In genomic region chr2:71806432-71806831, GRCh38 we compare ENCODE assay signal across 17 cellular contexts.
DNase-seq lines count a peak whose midpoint lies in the region; ATAC-seq and TF ChIP-seq lines count a peak whose summit lies in the region.
"Had no signal": no experiment of that assay in that cellular context is flagged by ENCODE, and none has a peak within 500 bp of the region (broad histone marks: within the 10 kb centered on the region; RNA-seq: fewer than 3 reads in every experiment).

No MANE protein-coding gene starts in this region.

- H3K27me3 ChIP-seq in SK-N-SH (ENCODE audit: insufficient read depth): no peaks in the 10 kb centered on the region

- POLR2A ChIA-PET in SK-N-SH (lab: Yijun Ruan, JAX): no interaction called here

- TF ChIP-seq RAD21 in SK-N-SH (IDR thresholded peaks at IDR 0.05; ENCODE audit: low read length): no peak

- no peak for TF ChIP-seq EP300 in SK-N-SH (IDR thresholded peaks at IDR 0.05; ENCODE audit: borderline replicate concordance in 1 of 2, low read depth in 1 of 2, low read length in 1 of 2)

- peak; percentile 57 for ATAC-seq in HG02852 (IDR thresholded peaks at IDR 0.05; ENCODE audit: unreplicated experiment)
- no peak for ATAC-seq in GM21526 (IDR thresholded peaks at IDR 0.05; ENCODE audit: low FRiP score, unreplicated experiment)
- ATAC-seq: CD8-positive, alpha-beta T cell; HCT116 had no signal

- H2AFZ ChIP-seq in SK-N-SH (ENCODE audit: low read depth): no peak overlapping the region

- no peaks in the 10 kb centered on the region for H3K79me2 ChIP-seq in SK-N-SH (ENCODE audit: insufficient read depth)

- H3K9me3 ChIP-seq in SK-N-SH: no peaks in the 10 kb centered on the region

- peak; percentile 10 for DNase-seq in activated CD8-positive, alpha-beta memory T cell treated with anti-CD3 and anti-CD28 coated beads, Interleukin-2, amount 50 U/mL, for 48 hours
- DNase-seq in activated CD8-positive, alpha-beta memory T cell treated with anti-CD3 and anti-CD28 coated beads, Interleukin-2, amount 50 U/mL, for 4 hours: no peak
- peak; percentile 35 for DNase-seq in islet precursor cell
- no peak for DNase-seq in caudate nucleus (lab: John Stamatoyannopoulos, UW)
- no peak for DNase-seq in T-helper 2 cell treated with Interferon-gamma antibody and Interleukin-4, amounts not matched to agents 5 μg/mL and 100 μg/mL, for 36 hours (ENCODE audit: low spot score)
- no peak for DNase-seq in SK-N-SH
- DNase-seq: COR-L47, DND-41, GDM1, KG1 had no signal

- no peaks in the 10 kb centered on the region for H3K9me2 ChIP-seq in SK-N-SH

- H3K4me3 ChIP-seq in SK-N-SH (ENCODE audit: low read depth in 2 of 2, low read length in 1 of 2): no peak overlapping the region

- no peaks in the 10 kb centered on the region for H4K20me1 ChIP-seq in SK-N-SH (ENCODE audit: insufficient read depth)

- no peaks in the 10 kb centered on the region for H3K4me1 Mint-ChIP-seq in T-helper 2 cell treated with Interferon-gamma antibody and Interleukin-4, amounts not matched to agents 5 μg/mL and 100 μg/mL, for 36 hours (ENCODE audit: low read depth)
- H3K4me1 Mint-ChIP-seq: CD14-positive monocyte, IgD-negative memory B cell had no signal

- no peaks in the 10 kb centered on the region for H3F3A ChIP-seq in SK-N-SH (replicated peaks; ENCODE audit: insufficient read depth)

- no peaks in the 10 kb centered on the region for H3K9me3 Mint-ChIP-seq in T-helper 2 cell treated with Interferon-gamma antibody and Interleukin-4, amounts not matched to agents 5 μg/mL and 100 μg/mL, for 36 hours
- H3K9me3 Mint-ChIP-seq: CD8-positive, alpha-beta T cell; IgD-negative memory B cell had no signal

- no peaks in the 10 kb centered on the region; a peak in 1 of 4 replicates for H3K4me1 ChIP-seq in SK-N-SH (ENCODE audit: control insufficient read depth in 1 of 2, insufficient read depth in 2 of 2, low read depth in 1 of 2, low read length in 1 of 2)

- no peaks in the 10 kb centered on the region for H3K36me3 Mint-ChIP-seq in T-helper 2 cell treated with Interferon-gamma antibody and Interleukin-4, amounts not matched to agents 5 μg/mL and 100 μg/mL, for 36 hours (ENCODE audit: low read depth)
- H3K36me3 Mint-ChIP-seq: CD14-positive monocyte; CD8-positive, alpha-beta T cell; IgD-negative memory B cell had no signal

- CTCF ChIA-PET in SK-N-SH (lab: Yijun Ruan, JAX): interaction anchor here (1.1 to 1.2 kb wide), 2 partner anchors 296 to 344 kb away, joined by 3 to 4 read pairs; no protein-coding TSS in a partner anchor

- H3K36me3 ChIP-seq in SK-N-SH (replicated peaks in 1 of 2; ENCODE audit: control insufficient read depth in 1 of 2, insufficient read depth in 2 of 2, low read length in 1 of 2): no peaks in the 10 kb centered on the region

- H3K27me3 Mint-ChIP-seq in T-helper 2 cell treated with Interferon-gamma antibody and Interleukin-4, amounts not matched to agents 5 μg/mL and 100 μg/mL, for 36 hours (ENCODE audit: low read depth): no peaks in the 10 kb centered on the region

- H3K27ac ChIP-seq in caudate nucleus (ENCODE audit: low read depth, low read length): no peak overlapping the region
- H3K27ac ChIP-seq in SK-N-SH (ENCODE audit: low read depth in 2 of 2, low read length in 1 of 2): no peak overlapping the region
- H3K27ac ChIP-seq: 22Rv1 had no signal

- WGBS in SK-N-SH (ENCODE audit: low lambda C conversion rate): 34% methylated on average over 3 of the region's 3 CpGs

- H3K4me2 ChIP-seq in SK-N-SH: no peak overlapping the region

- H3K27ac Mint-ChIP-seq in T-helper 2 cell treated with Interferon-gamma antibody and Interleukin-4, amounts not matched to agents 5 μg/mL and 100 μg/mL, for 36 hours: no peak overlapping the region
- H3K27ac Mint-ChIP-seq: CD14-positive monocyte; CD8-positive, alpha-beta T cell; IgD-negative memory B cell had no signal

- H3K4me3 Mint-ChIP-seq in T-helper 2 cell treated with Interferon-gamma antibody and Interleukin-4, amounts not matched to agents 5 μg/mL and 100 μg/mL, for 36 hours: no peak overlapping the region
- H3K4me3 Mint-ChIP-seq: CD14-positive monocyte; CD8-positive, alpha-beta T cell; IgD-negative memory B cell had no signal

- no peak overlapping the region for H3K9ac ChIP-seq in SK-N-SH

- TF ChIP-seq CTCF in SK-N-SH (IDR thresholded peaks at IDR 0.05): no peak

TF ChIP-seq in SK-N-SH, 30 proteins besides CTCF, POLR2A, EP300 and RAD21:
- TF ChIP-seq RCOR1 (IDR thresholded peaks at IDR 0.05; ENCODE audit: low read length): no peak
- no peak for TF ChIP-seq NFIC (IDR thresholded peaks at IDR 0.05; ENCODE audit: borderline replicate concordance)
- TF ChIP-seq GABPA (IDR thresholded peaks at IDR 0.05; ENCODE audit: low read depth): no peak
- no peak for TF ChIP-seq ELF1 (IDR thresholded peaks at IDR 0.05)
- no peak for TF ChIP-seq MXI1 (IDR thresholded peaks at IDR 0.05; ENCODE audit: low read depth, low read length)
- no peak for TF ChIP-seq EZH2phosphoT487 (IDR thresholded peaks at IDR 0.05; ENCODE audit: borderline replicate concordance, low read depth)
- no peak for TF ChIP-seq TAF1 (IDR thresholded peaks at IDR 0.05; ENCODE audit: borderline replicate concordance, low read depth, low read length)
- TF ChIP-seq TEAD4 (IDR thresholded peaks at IDR 0.05; ENCODE audit: borderline replicate concordance, insufficient read depth): no peak
- TF ChIP-seq REST (IDR thresholded peaks at IDR 0.05; ENCODE audit: low read depth, low read length): no peak
- no peak for TF ChIP-seq SIN3A (IDR thresholded peaks at IDR 0.05; ENCODE audit: borderline replicate concordance, low read depth, low read length)
- no peak for TF ChIP-seq ZBTB33 (IDR thresholded peaks at IDR 0.05; ENCODE audit: borderline replicate concordance, low read depth)
- no peak for TF ChIP-seq POLR2AphosphoS5 (IDR thresholded peaks at IDR 0.05; ENCODE audit: low read depth, low read length)
- TF ChIP-seq FOXJ3 (CRISPR knock-in tag; IDR thresholded peaks at IDR 0.05): no peak
- no peak for TF ChIP-seq RXRA (IDR thresholded peaks at IDR 0.05; ENCODE audit: borderline replicate concordance, low read depth)
- no peak for TF ChIP-seq IRF3 (IDR thresholded peaks at IDR 0.05; ENCODE audit: low read depth, low read length)
- no peak for TF ChIP-seq FOXM1 (IDR thresholded peaks at IDR 0.05; ENCODE audit: low read depth)
- no peak for TF ChIP-seq CHD2 (IDR thresholded peaks at IDR 0.05; ENCODE audit: low read length, partially characterized antibody)
- TF ChIP-seq MAX (IDR thresholded peaks at IDR 0.05; ENCODE audit: low read depth): no peak

Comparison
In these comparisons a context has a peak if more than half of its experiments do, and no peak if none do; other contexts are left out.
1. DNase-seq: peak in activated CD8-positive, alpha-beta memory T cell treated with anti-CD3 and anti-CD28 coated beads, Interleukin-2, amount 50 U/mL, for 48 hours (single experiment) and islet precursor cell (single experiment); none in activated CD8-positive, alpha-beta memory T cell treated with anti-CD3 and anti-CD28 coated beads, Interleukin-2, amount 50 U/mL, for 4 hours (single experiment), caudate nucleus (0 of 61), T-helper 2 cell treated with Interferon-gamma antibody and Interleukin-4, amounts not matched to agents 5 μg/mL and 100 μg/mL, for 36 hours (single experiment) and SK-N-SH (single experiment).